ENCODE assay signal across 30 cellular contexts in the genomic region with DNA sequence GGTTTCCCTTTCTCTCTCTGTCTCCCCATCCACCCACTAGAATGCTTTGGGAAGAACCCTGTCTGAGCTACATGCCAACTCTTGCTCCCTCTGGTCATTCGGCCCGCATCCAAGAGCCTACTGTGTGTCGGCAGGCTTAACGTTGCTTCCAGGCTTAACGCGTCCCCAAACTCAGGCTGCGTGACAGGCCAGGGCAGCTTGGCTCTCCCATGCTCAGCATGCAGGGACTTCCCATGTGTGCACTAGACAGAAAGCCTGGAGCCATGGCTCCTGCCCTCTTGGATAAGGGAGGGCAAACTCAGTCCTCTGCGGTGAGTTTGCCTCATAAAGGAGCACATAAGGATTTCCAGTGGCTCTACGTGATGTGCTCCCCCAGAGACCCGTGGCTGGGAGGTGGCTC.
"Had no signal": no experiment of that assay in that cellular context is flagged by ENCODE, and none has a peak within 500 bp of the region (broad histone marks: within the 10 kb centered on the region; RNA-seq: fewer than 3 reads in every experiment).

No MANE protein-coding gene starts in this region.

- H3K4me3 ChIP-seq: adrenal gland, ascending aorta, cardiac muscle cell had no signal

- DNase-seq: activated CD4-positive, alpha-beta memory T cell treated with anti-CD3 and anti-CD28 coated beads for 36 hours; activated CD4-positive, alpha-beta T cell treated with anti-CD3 and anti-CD28 coated beads for 4 hours; activated CD4-positive, alpha-beta T cell treated with anti-CD3 and anti-CD28 coated beads, Interleukin-2, amount 10 ng/mL, durations not matched to agents 24 days and 14 days; activated CD4-positive, alpha-beta T cell treated with anti-CD3 and anti-CD28 coated beads, Interleukin-2, amount 50 U/mL, for 1 hour; activated CD4-positive, alpha-beta T cell treated with anti-CD3 and anti-CD28 coated beads, Interleukin-2, amount 50 U/mL, for 4 hours; activated CD4-positive, CD25-positive, alpha-beta regulatory T cell treated with anti-CD3 and anti-CD28 coated beads, Interleukin-2, amount 50 U/mL, for 72 hours; activated CD8-positive, alpha-beta memory T cell treated with anti-CD3 and anti-CD28 coated beads, Interleukin-2, amount 50 U/mL, for 4 hours; activated CD8-positive, alpha-beta T cell treated with anti-CD3 and anti-CD28 coated beads for 36 hours; activated effector memory CD4-positive, alpha-beta T cell treated with anti-CD3 and anti-CD28 coated beads, Interleukin-2, amount 50 U/mL, for 16 hours; activated gamma-delta T cell treated with Interleukin-2 at 50 U/mL for 16 hours; activated naive CD4-positive, alpha-beta T cell; activated naive CD4-positive, alpha-beta T cell treated with anti-CD3 and anti-CD28 coated beads for 36 hours; activated naive CD4-positive, alpha-beta T cell treated with anti-CD3 and anti-CD28 coated beads, Interleukin-2, amount 50 U/mL, for 16 hours; activated naive CD8-positive, alpha-beta T cell treated with anti-CD3 and anti-CD28 coated beads for 36 hours; activated T-cell treated with anti-CD3 and anti-CD28 coated beads for 4 hours; activated T-cell treated with anti-CD3 and anti-CD28 coated beads, Interleukin-2, amount 50 U/mL, for 1 hour; activated T-cell treated with anti-CD3 and anti-CD28 coated beads, Interleukin-2, amount 50 U/mL, for 4 hours; activated T-cell treated with anti-CD3 and anti-CD28 coated beads, Interleukin-2, amount 50 U/mL, for 72 hours; adrenal gland; amniotic stem cell; caudate nucleus; SW 1271; T-helper 1 cell; T-helper 2 cell; T-helper 9 cell had no signal

- H3K36me3 ChIP-seq: adrenal gland had no signal

- H3K4me1 ChIP-seq: adrenal gland, ascending aorta had no signal

- ATAC-seq: activated CD8-positive, alpha-beta T cell treated with anti-CD3 and anti-CD28 coated beads for 36 hours; activated naive CD4-positive, alpha-beta T cell treated with anti-CD3 and anti-CD28 coated beads, Interleukin-2, amount 50 U/mL, for 72 hours; activated T-cell treated with anti-CD3 and anti-CD28 coated beads, Interleukin-2, amount 50 U/mL, for 4 hours; activated T-cell treated with anti-CD3 and anti-CD28 coated beads, Interleukin-2, amount 50 U/mL, for 72 hours; activated T-helper 17 cell treated with anti-CD3 and anti-CD28 coated beads, Interleukin-2, amount 50 U/mL, for 72 hours had no signal

- H3K27me3 ChIP-seq: adrenal gland, ascending aorta, cardiac muscle cell had no signal

- H3K27ac ChIP-seq: adrenal gland, ascending aorta, cardiac muscle cell, VCaP had no signal

- H3K9me3 ChIP-seq: adrenal gland, ascending aorta had no signal
